In the genomic region with DNA sequence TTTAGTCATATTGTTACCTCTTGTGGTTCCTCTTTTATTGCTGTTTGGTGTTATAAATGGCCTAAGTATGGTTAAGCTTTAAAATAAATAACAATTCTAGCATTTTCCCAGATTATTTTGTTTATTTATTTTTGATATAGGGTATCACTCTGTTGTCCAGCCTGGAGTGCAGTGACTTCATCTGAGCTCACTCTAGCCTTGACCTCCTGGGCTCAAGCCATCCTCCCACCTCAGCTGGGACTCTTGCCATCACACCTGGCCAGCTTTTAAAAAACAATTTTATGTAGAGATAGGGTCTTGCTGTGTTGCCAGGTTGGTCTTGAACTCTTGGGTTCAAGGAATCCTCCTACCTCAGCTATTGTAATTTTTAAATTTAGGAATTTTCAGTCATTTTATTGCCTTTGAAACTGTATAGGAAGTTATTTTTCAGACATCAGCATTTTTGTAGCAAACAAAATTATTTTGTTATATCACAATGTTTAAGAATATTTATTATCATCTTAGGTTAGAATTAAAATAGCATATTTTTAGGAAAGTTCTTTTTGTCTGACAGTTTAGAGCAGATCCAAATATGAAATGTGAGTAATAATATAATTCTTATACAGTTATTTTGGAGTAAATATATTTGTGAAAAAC, we compare ENCODE assay signal across 22 cellular contexts.
A peak's percentile ranks its signal among the peaks of the same experiment; 100 is the strongest.
DNase-seq lines count a peak whose midpoint lies in the region; ATAC-seq, FAIRE-seq and TF ChIP-seq lines count a peak whose summit lies in the region.
"Had no signal": no experiment of that assay in that cellular context is flagged by ENCODE, and none has a peak within 500 bp of the region (broad histone marks: within the 10 kb centered on the region; RNA-seq: fewer than 3 reads in every experiment).

No MANE protein-coding gene starts in this region.

- BruUV-seq in HepG2 (replicated peaks; lab: Mats Ljungman, UMichigan) (no TSS peak), K562 (replicated peaks; lab: Mats Ljungman, UMichigan) (no TSS peak)

- H3K9ac ChIP-seq in liver (ENCODE audit: low read depth in 1 of 2, low read length in 2 of 2) (no peak overlapping the region), HepG2 (ENCODE audit: insufficient read depth, low read depth, low read length) (no peak overlapping the region), K562 (ENCODE audit: insufficient read depth in 1 of 2, low read depth in 2 of 2, low read length in 2 of 2) (no peak overlapping the region)

- H3K36me3 ChIP-seq in liver (ENCODE audit: control insufficient read depth in 4 of 4, insufficient read depth in 3 of 4, low read depth in 1 of 4, low read length in 3 of 4) (peaks cover 0 to 4% (median 0%) of the 10 kb centered on the region in 4 donors), HepG2 (replicated peaks in 1 of 2; ENCODE audit: control insufficient read depth in 1 of 2, insufficient read depth in 2 of 2, low read length in 2 of 2) (peaks cover 2 to 3% of the 10 kb centered on the region in 2 experiments; a peak in 3 of 5 replicates), K562 (ENCODE audit: control insufficient read depth, insufficient read depth, low read length) (no peaks in the 10 kb centered on the region; the same call in 2 of the 3 replicates), right lobe of liver (peaks cover 0 to 6% (median 0%) of the 10 kb centered on the region in 4 donors), heart right ventricle (peaks cover 0 to 56% (median 0%) of the 10 kb centered on the region in 9 donors)

- H3K4me1 ChIP-seq in liver (ENCODE audit: control insufficient read depth in 4 of 4, insufficient read depth in 4 of 4, low read length in 3 of 4) (peaks cover 1 to 3% (median 3%) of the 10 kb centered on the region in 4 donors), HepG2 (ENCODE audit: insufficient read depth, low read length) (no peaks in the 10 kb centered on the region), K562 (replicated peaks in 1 of 2; ENCODE audit: control insufficient read depth in 2 of 2, insufficient read depth in 2 of 2, low read length in 2 of 2) (no peaks in the 10 kb centered on the region; a peak in 2 of 5 replicates), right lobe of liver (peaks cover 0 to 5% (median 0%) of the 10 kb centered on the region in 4 donors), heart right ventricle (no peaks in the 10 kb centered on the region)
- H3K4me1 ChIP-seq: Caco-2 had no signal

- H4K20me1 ChIP-seq in HepG2 (ENCODE audit: insufficient read depth, low read length) (no peaks in the 10 kb centered on the region), K562 (replicated peaks; ENCODE audit: control insufficient read depth, insufficient read depth, low read length) (no peaks in the 10 kb centered on the region)

- FAIRE-seq in HepG2 (lab: Jason Lieb, UNC) = no peak
- no peak for FAIRE-seq in K562 (lab: Jason Lieb, UNC)
- FAIRE-seq: D721Med, HTR-8/SVneo had no signal

- H3K9me1 ChIP-seq in K562 (ENCODE audit: control insufficient read depth, insufficient read depth, low read length) = no peaks in the 10 kb centered on the region

- H3K27me3 ChIP-seq in liver (ENCODE audit: control insufficient read depth in 4 of 4, insufficient read depth in 4 of 4, low read length in 3 of 4) (no peaks in the 10 kb centered on the region), HepG2 (ENCODE audit: control insufficient read depth in 1 of 2, insufficient read depth in 2 of 2, low read length in 2 of 2) (no peaks in the 10 kb centered on the region), K562 (ENCODE audit: control insufficient read depth in 2 of 2, insufficient read depth in 2 of 2, low read length in 2 of 2) (no peaks in the 10 kb centered on the region), right lobe of liver (no peaks in the 10 kb centered on the region), heart right ventricle (no peaks in the 10 kb centered on the region)

- no peak for DNase-seq in HepG2 (ENCODE audit: low spot score)
- no peak for DNase-seq in K562 (ENCODE audit: extremely low read depth in 1 of 4, low spot score in 3 of 4)
- peak in 1 of 3 donors; percentile 34 for DNase-seq in right lobe of liver
- DNase-seq in activated CD8-positive, alpha-beta memory T cell treated with anti-CD3 and anti-CD28 coated beads, Interleukin-2, amount 50 U/mL, for 4 hours = no peak
- DNase-seq in heart right ventricle = no peak
- DNase-seq in left cardiac atrium = no peak
- DNase-seq: AML-193; Caco-2; CD4-positive, alpha-beta T cell; DMS153; DMS79; GF-D8; GOT3; H7; HFFc6 had no signal

- peak overlapping the region in 1 of 2 donors; percentile 37 for H3K27ac ChIP-seq in liver (ENCODE audit: low read depth in 1 of 2, low read length in 2 of 2)
- no peak overlapping the region for H3K27ac ChIP-seq in HepG2 (ENCODE audit: extremely low read length, insufficient read depth, low read length)
- no peak overlapping the region for H3K27ac ChIP-seq in K562 (ENCODE audit: extremely low read depth, low read depth, low read length)
- no peak overlapping the region for H3K27ac ChIP-seq in right lobe of liver
- no peak overlapping the region for H3K27ac ChIP-seq in heart right ventricle
- H3K27ac ChIP-seq: 22Rv1, C4-2B had no signal

- TF ChIP-seq RAD21 in liver (IDR thresholded peaks at IDR 0.05) (no peak), HepG2 (CRISPR knock-in tag; IDR thresholded peaks at IDR 0.05) (no peak), K562 (CRISPR knock-in tag; conservative IDR thresholded peaks at IDR 0.05 in 1 of 2, IDR thresholded peaks at IDR 0.05 in 1 of 2) (no peak)

- no peaks in the 10 kb centered on the region for H3K79me2 ChIP-seq in HepG2 (ENCODE audit: insufficient read depth, low read length)
- no peaks in the 10 kb centered on the region for H3K79me2 ChIP-seq in K562 (ENCODE audit: control insufficient read depth, insufficient read depth, low read length)

- TF ChIP-seq POLR2A in HepG2 (IDR thresholded peaks at IDR 0.05; ENCODE audit: insufficient read depth in 1 of 2, low read depth in 2 of 2, low read length in 2 of 2) = no peak
- no peak for TF ChIP-seq POLR2A in K562 (conservative IDR thresholded peaks at IDR 0.05)
- no peak for TF ChIP-seq POLR2A in right lobe of liver (IDR thresholded peaks at IDR 0.05)

- H3K9me3 ChIP-seq in liver (ENCODE audit: control insufficient read depth in 4 of 4, low read length in 3 of 4) = no peaks in the 10 kb centered on the region
- H3K9me3 ChIP-seq in HepG2 (ENCODE audit: low read length) = no peaks in the 10 kb centered on the region
- no peaks in the 10 kb centered on the region for H3K9me3 ChIP-seq in K562 (replicated peaks; ENCODE audit: control insufficient read depth, insufficient read depth, low read depth, low read length)
- H3K9me3 ChIP-seq in right lobe of liver = no peaks in the 10 kb centered on the region
- H3K9me3 ChIP-seq in heart right ventricle = no peaks in the 10 kb centered on the region
- H3K9me3 ChIP-seq: Caco-2 had no signal

- POLR2A ChIA-PET in HepG2 (lab: Yijun Ruan, JAX) = no interaction called here
- POLR2A ChIA-PET in K562 (lab: Yijun Ruan, JAX) = interaction anchor here (0.6 to 1.9 kb wide), 4 partner anchors 9 to 590 kb away, joined by 3 to 10 read pairs (median 3); no protein-coding TSS in a partner anchor

- H2AFZ ChIP-seq in HepG2 (ENCODE audit: low read length) = no peak overlapping the region
- no peak overlapping the region for H2AFZ ChIP-seq in K562 (ENCODE audit: low read depth, low read length)

- no peak overlapping the region for H3K4me3 ChIP-seq in liver (ENCODE audit: low read depth in 1 of 3, low read length in 3 of 3)
- H3K4me3 ChIP-seq in HepG2 (replicated peaks in 1 of 3; ENCODE audit: insufficient read depth in 1 of 3, low read depth in 2 of 3, low read length in 3 of 3) = no peak overlapping the region
- H3K4me3 ChIP-seq in K562 = no peak overlapping the region
- H3K4me3 ChIP-seq in right lobe of liver = no peak overlapping the region
- H3K4me3 ChIP-seq in heart right ventricle = no peak overlapping the region

- CTCF ChIA-PET in HepG2 (lab: Yijun Ruan, JAX; ENCODE audit: low intra/inter-chr PET ratio, low total read pairs) (no interaction called here), K562 (lab: Yijun Ruan, JAX; ENCODE audit: low intra/inter-chr PET ratio) (no interaction called here)

- intact Hi-C loops in HepG2 (cut with micrococcal nuclease; ENCODE audit: unreplicated experiment) (no loop called here), K562 (cut with micrococcal nuclease) (no loop called here), right lobe of liver (cut with DNase I) (no loop called here), heart right ventricle (cut with DNase I) (no loop called here), left cardiac atrium (cut with DNase I) (no loop called here)

- TF ChIP-seq EP300 in HepG2 (IDR thresholded peaks at IDR 0.05; ENCODE audit: low read depth in 2 of 2, low read length in 2 of 2) = no peak
- no peak for TF ChIP-seq EP300 in HepG2 (CRISPR knock-in tag; IDR thresholded peaks at IDR 0.05; ENCODE audit: borderline replicate concordance)
- no peak for TF ChIP-seq EP300 in K562 (IDR thresholded peaks at IDR 0.05; ENCODE audit: low read length)

- in situ Hi-C loops in HepG2 (cut with HindIII; ENCODE audit: extremely low pct_ligation_motif_present, low pct_unique_long_range_greater_than_20kb) (no loop called here), K562 (cut with MboI) (no loop called here)

- no peak for ATAC-seq in HepG2
- no peak for ATAC-seq in K562
- peak in 3 of 4 donors; percentile 58 to 91 (median 63) for ATAC-seq in right lobe of liver
- ATAC-seq in heart right ventricle = no peak
- no peak for ATAC-seq in HG02981 (IDR thresholded peaks at IDR 0.05; ENCODE audit: unreplicated experiment)
- no peak for ATAC-seq in left cardiac atrium
- ATAC-seq: HCT116 had no signal

- TF ChIP-seq CTCF in liver (IDR thresholded peaks at IDR 0.05; ENCODE audit: low read depth, low read length, missing input control) (no peak), HepG2 (CRISPR knock-in tag; IDR thresholded peaks at IDR 0.05) (no peak), K562 (IDR thresholded peaks at IDR 0.05 in 2 of 3, conservative IDR thresholded peaks at IDR 0.05 in 1 of 3; ENCODE audit: insufficient read depth in 2 of 3, low read depth in 1 of 3, low read length in 3 of 3) (no peak), right lobe of liver (IDR thresholded peaks at IDR 0.05) (no peak), heart right ventricle (IDR thresholded peaks at IDR 0.05) (no peak)

- H3K4me2 ChIP-seq in HepG2 (ENCODE audit: low read depth, low read length) = no peak overlapping the region
- no peak overlapping the region for H3K4me2 ChIP-seq in K562 (ENCODE audit: insufficient read depth, low read length)

TF ChIP-seq in HepG2, 621 proteins besides CTCF, POLR2A, EP300 and RAD21:
- TF ChIP-seq FOSL1 (CRISPR knock-in tag; IDR thresholded peaks at IDR 0.05; ENCODE audit: borderline replicate concordance) (no peak), MAFK (conservative IDR thresholded peaks at IDR 0.05 in 1 of 2, IDR thresholded peaks at IDR 0.05 in 1 of 2; ENCODE audit: low read length in 2 of 2) (peak in 1 of 2 experiments; percentile 59; a peak in 2 of 4 replicates)

TF ChIP-seq in K562, 482 proteins besides CTCF, POLR2A, EP300 and RAD21 (continues in another document):
- TF ChIP-seq CCAR2 (IDR thresholded peaks at IDR 0.05; ENCODE audit: low read depth, low read length) (no peak), ZNF134 (CRISPR knock-in tag; conservative IDR thresholded peaks at IDR 0.05) (no peak), C11orf30 (IDR thresholded peaks at IDR 0.05; ENCODE audit: low read depth) (peak; percentile 51; the same call in 1 of the 2 replicates), NRF1 (conservative IDR thresholded peaks at IDR 0.05 in 1 of 2, IDR thresholded peaks at IDR 0.05 in 1 of 2) (no peak), ZNF143 (CRISPR knock-in tag; IDR thresholded peaks at IDR 0.05) (no peak)

Comparison
In these comparisons a context has a peak if more than half of its experiments do, and no peak if none do; other contexts are left out.
1. ATAC-seq: peak in right lobe of liver (3 of 4); none in HepG2 (single experiment), K562 (single experiment), heart right ventricle (0 of 8), HG02981 (single experiment) and left cardiac atrium (0 of 2).